23 cellular contexts compared by ENCODE assay signal in genomic region chr6:101853226-101853625, GRCh38.
"Had no signal": no experiment of that assay in that cellular context is flagged by ENCODE, and none has a peak within 500 bp of the region (broad histone marks: within the 10 kb centered on the region; RNA-seq: fewer than 3 reads in every experiment).

No MANE protein-coding gene starts in this region.

- H3K4me3 ChIP-seq: coronary artery, esophagus muscularis mucosa, lung, mucosa of descending colon, neural progenitor cell, right lobe of liver, thoracic aorta, tibial nerve, upper lobe of left lung had no signal

- H3K4me1 ChIP-seq: esophagus muscularis mucosa, parathyroid adenoma, right lobe of liver, tibial nerve, upper lobe of left lung had no signal

- H3K27ac ChIP-seq: coronary artery, esophagus muscularis mucosa, neural progenitor cell, parathyroid adenoma, right lobe of liver, thoracic aorta, tibial nerve, upper lobe of left lung had no signal

- H3K36me3 Mint-ChIP-seq: mesothelial cell of epicardium; naive B cell; natural killer cell treated with Interleukin-12 subunit alpha and Interleukin-12 subunit beta and Interleukin-15 and Interleukin-18, amount 100 ng/mL, for 72 hours; neural progenitor cell; stimulated activated naive B cell treated with anti-CD40 and anti-IgM and Interleukin-4, amounts not matched to agents 10 μg/mL and 1 μg/mL and 100 μg/mL, for 72 hours had no signal

- H3K9me3 ChIP-seq: esophagus muscularis mucosa, mucosa of descending colon, right lobe of liver, thoracic aorta, tibial nerve, upper lobe of left lung had no signal

- DNase-seq: dermis blood vessel endothelial cell; effector memory CD4-positive, alpha-beta T cell; kidney; mesenchymal stem cell; mucosa of descending colon; naive B cell; right lobe of liver; small intestine; stimulated activated CD4-positive, alpha-beta T cell treated with anti-CD3 and anti-CD28 coated beads, Interleukin-15, amount 100 ng/mL, for 24 hours; stimulated activated CD4-positive, alpha-beta T cell treated with anti-CD3 and anti-CD28 coated beads, Interleukin-2, amount 100 ng/mL, for 48 hours; stimulated activated naive B cell treated with anti-CD40 and anti-IgM and Interleukin-4, amounts not matched to agents 10 μg/mL and 1 μg/mL and 100 μg/mL, for 72 hours; upper lobe of left lung had no signal

- H3K27me3 Mint-ChIP-seq: naive B cell; natural killer cell treated with Interleukin-12 subunit alpha and Interleukin-12 subunit beta and Interleukin-15 and Interleukin-18, amount 100 ng/mL, for 72 hours; progenitor cell of endocrine pancreas; stimulated activated naive B cell treated with anti-CD40 and anti-IgM and Interleukin-4, amounts not matched to agents 10 μg/mL and 1 μg/mL and 100 μg/mL, for 72 hours; stimulated activated naive CD8-positive, alpha-beta T cell treated with anti-CD3 and anti-CD28 coated beads, Interleukin-15, Interleukin-2, amounts not matched to agents 100 ng/mL and 50 ng/mL, for 24 hours had no signal

- H3K9me3 Mint-ChIP-seq: mesothelial cell of epicardium; naive B cell; neural progenitor cell; stimulated activated naive B cell treated with anti-CD40 and anti-IgM and Interleukin-4, amounts not matched to agents 10 μg/mL and 1 μg/mL and 100 μg/mL, for 72 hours; stimulated activated naive CD8-positive, alpha-beta T cell treated with anti-CD3 and anti-CD28 coated beads, Interleukin-15, Interleukin-2, amounts not matched to agents 100 ng/mL and 50 ng/mL, for 24 hours had no signal

- H3K4me3 Mint-ChIP-seq: mesothelial cell of epicardium; naive B cell; natural killer cell treated with Interleukin-12 subunit alpha and Interleukin-12 subunit beta and Interleukin-15 and Interleukin-18, amount 100 ng/mL, for 72 hours; neural progenitor cell; stimulated activated naive B cell treated with anti-CD40 and anti-IgM and Interleukin-4, amounts not matched to agents 10 μg/mL and 1 μg/mL and 100 μg/mL, for 72 hours; stimulated activated naive CD8-positive, alpha-beta T cell treated with anti-CD3 and anti-CD28 coated beads, Interleukin-15, Interleukin-2, amounts not matched to agents 100 ng/mL and 50 ng/mL, for 24 hours had no signal

- H2AFZ ChIP-seq: neural progenitor cell, parathyroid adenoma had no signal

- H3K36me3 ChIP-seq: esophagus muscularis mucosa, neural progenitor cell, right lobe of liver, thoracic aorta, tibial nerve, upper lobe of left lung had no signal

- H3K9ac ChIP-seq: neural progenitor cell, parathyroid adenoma had no signal

- H3K4me2 ChIP-seq: neural progenitor cell had no signal

- H3K27me3 ChIP-seq: esophagus muscularis mucosa, neural progenitor cell, right lobe of liver, tibial nerve, upper lobe of left lung had no signal

- H3K4me1 Mint-ChIP-seq: naive B cell; neural progenitor cell; stimulated activated naive B cell treated with anti-CD40 and anti-IgM and Interleukin-4, amounts not matched to agents 10 μg/mL and 1 μg/mL and 100 μg/mL, for 72 hours had no signal

- H3K27ac Mint-ChIP-seq: mesothelial cell of epicardium; naive B cell; natural killer cell treated with Interleukin-12 subunit alpha and Interleukin-12 subunit beta and Interleukin-15 and Interleukin-18, amount 100 ng/mL, for 72 hours; neural progenitor cell; progenitor cell of endocrine pancreas; stimulated activated naive B cell treated with anti-CD40 and anti-IgM and Interleukin-4, amounts not matched to agents 10 μg/mL and 1 μg/mL and 100 μg/mL, for 72 hours; stimulated activated naive CD8-positive, alpha-beta T cell treated with anti-CD3 and anti-CD28 coated beads, Interleukin-15, Interleukin-2, amounts not matched to agents 100 ng/mL and 50 ng/mL, for 24 hours had no signal

- H3K79me2 ChIP-seq: parathyroid adenoma had no signal
